Comparison of ENCODE assay signal across 8 cellular contexts in genomic region chr7:80941206-80941758, GRCh38. TPM values are rescaled to one million over a fixed set of nuclear protein-coding genes. Genes with fewer than 3 reads are reported as not detected.
DNase-seq lines count a peak whose midpoint lies in the region; ATAC-seq and TF ChIP-seq lines count a peak whose summit lies in the region.
"Had no signal": no experiment of that assay in that cellular context is flagged by ENCODE, and none has a peak within 500 bp of the region (broad histone marks: within the 10 kb centered on the region; RNA-seq: fewer than 3 reads in every experiment).

No MANE protein-coding gene starts in this region.

- no peak overlapping the region for H2AFZ ChIP-seq in mammary epithelial cell (ENCODE audit: low read depth, low read length)

- TF ChIP-seq RAD21 in Ishikawa (IDR thresholded peaks at IDR 0.05; ENCODE audit: low read depth): no peak

- peak overlapping the region; percentile 53 for H3K4me2 ChIP-seq in mammary epithelial cell (ENCODE audit: insufficient read depth, low read depth, low read length)

- no peaks in the 10 kb centered on the region for H3K36me3 ChIP-seq in mammary epithelial cell (ENCODE audit: insufficient read depth, low read length)
- no peaks in the 10 kb centered on the region for H3K36me3 ChIP-seq in urinary bladder (ENCODE audit: insufficient read depth)

- H3K9me3 ChIP-seq in mammary epithelial cell (replicated peaks; ENCODE audit: insufficient read depth, low read length): no peaks in the 10 kb centered on the region

- in situ Hi-C loops in mammary epithelial cell (cut with MboI; ENCODE audit: low sequenced_read_pairs in 2 of 2): no loop called here

- peak; percentile 33; the same call in 1 of the 2 replicates for TF ChIP-seq EP300 in Ishikawa (IDR thresholded peaks at IDR 0.05; ENCODE audit: borderline replicate concordance)

- no peak for TF ChIP-seq CTCF in mammary epithelial cell (conservative IDR thresholded peaks at IDR 0.05 in 1 of 2, IDR thresholded peaks at IDR 0.05 in 1 of 2; ENCODE audit: extremely low read depth in 1 of 2, insufficient read depth in 1 of 2, low read depth in 1 of 2, low read length in 2 of 2)

- no TSS peak for BruUV-seq in mammary epithelial cell (replicated peaks; lab: Mats Ljungman, UMichigan)

- H3K79me2 ChIP-seq in mammary epithelial cell (ENCODE audit: insufficient read depth, low read length): no peaks in the 10 kb centered on the region

- DNase-seq in mammary epithelial cell: peak; percentile 93
- DNase-seq in kidney glomerular epithelial cell (lab: John Stamatoyannopoulos, UW): peak; percentile 77
- no peak for DNase-seq in NCI-H69 (lab: John Stamatoyannopoulos, UW)
- DNase-seq in activated effector memory CD4-positive, alpha-beta T cell treated with anti-CD3 and anti-CD28 coated beads, Interleukin-2, amount 50 U/mL, for 16 hours: no peak
- DNase-seq: activated gamma-delta T cell treated with Interleukin-2 at 50 U/mL for 16 hours had no signal

- WGBS in mammary epithelial cell (ENCODE audit: low coverage, missing lambda C conversion rate): 11% methylated on average over 4 of the region's 4 CpGs
- WGBS in urinary bladder: 56% methylated on average over 4 of the region's 4 CpGs

- CTCF ChIA-PET in mammary epithelial cell (lab: Charles Lee; ENCODE audit: low non-redundant PET): no interaction called here

- dilution Hi-C loops in mammary epithelial cell (cut with HindIII; ENCODE audit: low sequenced_read_pairs): no loop called here

- no peak for ATAC-seq in HG02610 (IDR thresholded peaks at IDR 0.05; ENCODE audit: unreplicated experiment)

- peaks cover 30% of the 10 kb centered on the region for H3K4me1 ChIP-seq in mammary epithelial cell (ENCODE audit: insufficient read depth, low read length)
- no peaks in the 10 kb centered on the region for H3K4me1 ChIP-seq in urinary bladder (ENCODE audit: insufficient read depth)

- H3K27me3 ChIP-seq in mammary epithelial cell (ENCODE audit: insufficient read depth, low read length): no peaks in the 10 kb centered on the region

- intact Hi-C loops in mammary epithelial cell (cut with micrococcal nuclease): loop anchor here (10.0 kb wide), 1 partner anchor 354 kb away; no protein-coding TSS in a partner anchor

- no peaks in the 10 kb centered on the region for H4K20me1 ChIP-seq in mammary epithelial cell (ENCODE audit: insufficient read depth, low read length)

- peak overlapping the region; percentile 98 for H3K27ac ChIP-seq in mammary epithelial cell (ENCODE audit: insufficient read depth, low read depth, low read length)
- H3K27ac ChIP-seq in urinary bladder (ENCODE audit: low read depth): peak overlapping the region; percentile 50

- H3K9ac ChIP-seq in mammary epithelial cell (ENCODE audit: insufficient read depth, low read length): peak overlapping the region; percentile 18

- H3K4me3 ChIP-seq in mammary epithelial cell (replicated peaks in 1 of 3; ENCODE audit: insufficient read depth in 1 of 3, low read depth in 2 of 3, low read length in 3 of 3) (no peak overlapping the region), urinary bladder (ENCODE audit: low read depth, low read length) (no peak overlapping the region)

TF ChIP-seq in Ishikawa, 13 proteins besides CTCF, POLR2A, EP300 and RAD21:
- TF ChIP-seq MAX (IDR thresholded peaks at IDR 0.05) (no peak), TAF1 (IDR thresholded peaks at IDR 0.05; ENCODE audit: low read depth) (no peak), CEBPB (IDR thresholded peaks at IDR 0.05) (peak; percentile 87), TEAD4 (IDR thresholded peaks at IDR 0.05) (peak; percentile 49), FOXM1 (IDR thresholded peaks at IDR 0.05; ENCODE audit: borderline replicate concordance, low read depth) (peak; percentile 54; the same call in 1 of the 2 replicates)

RNA-seq across cellular contexts. Expression of gene SEMA3C, which starts 22.4 kb away (rescaled TPM):
- total RNA-seq in mammary epithelial cell (100 to 1,000 TPM; 312 to 708 TPM), urinary bladder (570 TPM)
- polyA plus RNA-seq in mammary epithelial cell (140 TPM), urinary bladder (62.3 TPM)
- 473 TPM for polyA minus RNA-seq in mammary epithelial cell

Comparison
In these comparisons a context has a peak if more than half of its experiments do, and no peak if none do; other contexts are left out.
1. DNase-seq: peak in mammary epithelial cell (single experiment) and kidney glomerular epithelial cell (single experiment); none in NCI-H69 (single experiment) and activated effector memory CD4-positive, alpha-beta T cell treated with anti-CD3 and anti-CD28 coated beads, Interleukin-2, amount 50 U/mL, for 16 hours (single experiment).